In genomic region chr5:132479073-132479811, GRCh38 we compare ENCODE assay signal across 11 cellular contexts. TPM values are rescaled to one million over a fixed set of nuclear protein-coding genes. Genes with fewer than 3 reads are reported as not detected.
DNase-seq lines count a peak whose midpoint lies in the region; ATAC-seq, FAIRE-seq and TF ChIP-seq lines count a peak whose summit lies in the region.
"Had no signal": no experiment of that assay in that cellular context is flagged by ENCODE, and none has a peak within 500 bp of the region (broad histone marks: within the 10 kb centered on the region; RNA-seq: fewer than 3 reads in every experiment).

No MANE protein-coding gene starts in this region.

- DNase-seq in left ventricle myocardium inferior (no peak), left cardiac atrium (no peak), colonic mucosa (no peak), hepatic stellate cell (ENCODE audit: low spot score) (no peak), HTR-8/SVneo (ENCODE audit: insufficient read length, low spot score) (no peak)
- DNase-seq in central memory CD4-positive, alpha-beta T cell, result no peak
- DNase-seq: COR-L47, GM23248 had no signal

- H3K9me3 ChIP-seq in left ventricle myocardium inferior (replicated peaks) (no peaks in the 10 kb centered on the region), colonic mucosa (no peaks in the 10 kb centered on the region)

- no peaks in the 10 kb centered on the region for H3K27me3 ChIP-seq in left ventricle myocardium inferior (ENCODE audit: low read depth)
- no peaks in the 10 kb centered on the region for H3K27me3 ChIP-seq in colonic mucosa

- H3K9ac ChIP-seq in colonic mucosa (ENCODE audit: low read depth in 2 of 2, low read length in 2 of 2), result no peak overlapping the region
- H3K9ac ChIP-seq: GM23248 had no signal

- H3K36me3 ChIP-seq in left ventricle myocardium inferior (peaks cover 23% of the 10 kb centered on the region), colonic mucosa (peaks cover 9% of the 10 kb centered on the region)

- H3K4me1 ChIP-seq in left ventricle myocardium inferior (peaks cover 70% of the 10 kb centered on the region), colonic mucosa (peaks cover 40% of the 10 kb centered on the region)

- FAIRE-seq in HTR-8/SVneo (lab: Jason Lieb, UNC), result no peak
- FAIRE-seq: islet of Langerhans had no signal

- H3K27ac ChIP-seq in left ventricle myocardium inferior (replicated peaks) (peak overlapping the region; percentile 89), colonic mucosa (peak overlapping the region; percentile 58)
- H3K27ac ChIP-seq: GM23248 had no signal

- TF ChIP-seq CTCF in left ventricle myocardium inferior (IDR thresholded peaks at IDR 0.05; ENCODE audit: borderline replicate concordance), result no peak
- TF ChIP-seq CTCF in colonic mucosa (IDR thresholded peaks at IDR 0.05), result no peak

- H3K4me3 ChIP-seq in left ventricle myocardium inferior (no peak overlapping the region), colonic mucosa (no peak overlapping the region)
- H3K4me3 ChIP-seq: GM23248 had no signal

- ATAC-seq in left cardiac atrium, result no peak
- peak; percentile 34 for ATAC-seq in HG03457 (IDR thresholded peaks at IDR 0.05; ENCODE audit: unreplicated experiment)
- no peak for ATAC-seq in GM21526 (IDR thresholded peaks at IDR 0.05; ENCODE audit: low FRiP score, unreplicated experiment)

- intact Hi-C loops in left ventricle myocardium inferior (cut with micrococcal nuclease) (no loop called here), left cardiac atrium (cut with DNase I) (loop anchor here in 1 of 2 donors (5.0 kb wide), 1 partner anchor 42 kb away; no protein-coding TSS in a partner anchor), colonic mucosa (cut with DNase I) (no loop called here)

RNA-seq across cellular contexts. Expression of gene IRF1, which starts 11.3 kb away (rescaled TPM):
- total RNA-seq in left ventricle myocardium inferior (10.9 TPM), left cardiac atrium (10 to 100 TPM; 11.8 to 21.4 TPM), colonic mucosa (10 to 100 TPM; 59.7 to 87.8 TPM)
